Comparison of ENCODE assay signal across 24 cellular contexts in the genomic region with DNA sequence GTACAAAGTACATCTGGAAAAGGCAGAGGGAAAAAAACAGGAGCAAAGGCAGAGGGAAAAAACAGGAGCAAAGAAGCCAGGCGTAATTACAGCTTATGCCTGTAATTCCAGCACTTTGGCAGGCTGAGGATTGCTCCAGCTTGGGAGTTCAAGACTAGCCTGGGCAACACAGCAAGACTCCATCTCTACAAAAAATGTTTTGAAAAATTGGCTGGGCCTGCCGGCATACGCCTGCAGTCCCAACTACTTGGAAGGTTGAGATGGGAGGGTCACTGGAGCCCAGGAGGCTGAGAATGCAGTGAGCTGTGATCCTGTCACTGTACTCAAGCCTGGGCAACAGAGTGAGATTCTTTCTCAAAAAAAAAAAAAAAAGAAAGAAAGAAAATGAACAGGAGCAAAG. TPM values are rescaled to one million over a fixed set of nuclear protein-coding genes. Genes with fewer than 3 reads are reported as not detected.
DNase-seq lines count a peak whose midpoint lies in the region; ATAC-seq, FAIRE-seq and TF ChIP-seq lines count a peak whose summit lies in the region.
"Had no signal": no experiment of that assay in that cellular context is flagged by ENCODE, and none has a peak within 500 bp of the region (broad histone marks: within the 10 kb centered on the region; RNA-seq: fewer than 3 reads in every experiment).

No MANE protein-coding gene starts in this region.

- no peak overlapping the region for H3K4me3 Mint-ChIP-seq in stimulated activated effector memory CD8-positive, alpha-beta T cell treated with anti-CD3 and anti-CD28 coated beads, Interleukin-12 subunit alpha, Interleukin-12 subunit beta, amount 100 ng/mL, for 72 hours
- H3K4me3 Mint-ChIP-seq: CD14-positive monocyte; CD4-positive, alpha-beta memory T cell; CD4-positive, CD25-positive, alpha-beta regulatory T cell; CD8-positive, alpha-beta memory T cell had no signal

- no peak overlapping the region for H3K27ac ChIP-seq in HepG2 (ENCODE audit: extremely low read length, insufficient read depth, low read length)
- no peak overlapping the region for H3K27ac ChIP-seq in right lobe of liver
- H3K27ac ChIP-seq in K562 (ENCODE audit: extremely low read depth, low read depth, low read length): no peak overlapping the region
- H3K27ac ChIP-seq: 22Rv1, A549, BLaER1 had no signal

- no peaks in the 10 kb centered on the region for H3K9me1 ChIP-seq in K562 (ENCODE audit: control insufficient read depth, insufficient read depth, low read length)

- no peaks in the 10 kb centered on the region for H4K20me1 ChIP-seq in HepG2 (ENCODE audit: insufficient read depth, low read length)
- H4K20me1 ChIP-seq in K562 (replicated peaks; ENCODE audit: control insufficient read depth, insufficient read depth, low read length): 0 out of 2 replicates have a peak, but pooled peaks cover 4% of the 10 kb centered on the region
- H4K20me1 ChIP-seq: BLaER1 had no signal

- H3K36me3 ChIP-seq in HepG2 (replicated peaks in 1 of 2; ENCODE audit: control insufficient read depth in 1 of 2, insufficient read depth in 2 of 2, low read length in 2 of 2): no peaks in the 10 kb centered on the region
- H3K36me3 ChIP-seq in right lobe of liver: no peaks in the 10 kb centered on the region
- no peaks in the 10 kb centered on the region for H3K36me3 ChIP-seq in K562 (ENCODE audit: control insufficient read depth, insufficient read depth, low read length)
- H3K36me3 ChIP-seq in MG63: no peaks in the 10 kb centered on the region
- H3K36me3 ChIP-seq: BE2C, BLaER1 had no signal

- H3K36me3 Mint-ChIP-seq in stimulated activated effector memory CD8-positive, alpha-beta T cell treated with anti-CD3 and anti-CD28 coated beads, Interleukin-12 subunit alpha, Interleukin-12 subunit beta, amount 100 ng/mL, for 72 hours: no peaks in the 10 kb centered on the region
- H3K36me3 Mint-ChIP-seq: CD14-positive monocyte; CD4-positive, alpha-beta memory T cell; CD4-positive, CD25-positive, alpha-beta regulatory T cell; CD8-positive, alpha-beta memory T cell had no signal

- in situ Hi-C loops in HepG2 (cut with HindIII; ENCODE audit: extremely low pct_ligation_motif_present, low pct_unique_long_range_greater_than_20kb) (no loop called here), K562 (cut with MboI) (no loop called here)

- 57% methylated on average over 3 of the region's 3 CpGs for WGBS in HepG2 (ENCODE audit: low lambda C conversion rate)
- 85% methylated on average over 3 of the region's 3 CpGs for WGBS in right lobe of liver (ENCODE audit: insufficient coverage, low coverage, low lambda C conversion rate, missing lambda C conversion rate)
- 7% methylated on average over 3 of the region's 3 CpGs for WGBS in K562 (ENCODE audit: insufficient coverage, low coverage, missing lambda C conversion rate)

- DNase-seq in HepG2 (ENCODE audit: low spot score) (no peak), right lobe of liver (no peak), K562 (ENCODE audit: extremely low read depth in 1 of 4, low spot score in 3 of 4) (no peak), NOMO-1 treated with DMSO at 0.1 percent for 48 hours (lab: John Stamatoyannopoulos, UW; ENCODE audit: unreplicated experiment) (no peak), MG63 (no peak)
- DNase-seq in stimulated activated effector memory CD8-positive, alpha-beta T cell treated with anti-CD3 and anti-CD28 coated beads, Interleukin-12 subunit alpha, Interleukin-12 subunit beta, amount 100 ng/mL, for 72 hours (ENCODE audit: low spot score in 2 of 2): no peak
- DNase-seq: AML-193; BE2C; C1 segment of cervical spinal cord; Caco-2; Calu3; CD4-positive, alpha-beta memory T cell; CD4-positive, CD25-positive, alpha-beta regulatory T cell; CD8-positive, alpha-beta memory T cell; DMS79 treated with DMSO at 0.1 percent for 48 hours; GF-D8 had no signal

- peaks cover 52% of the 10 kb centered on the region for H3K4me1 ChIP-seq in HepG2 (ENCODE audit: insufficient read depth, low read length)
- H3K4me1 ChIP-seq in right lobe of liver: peaks cover 0 to 7% (median 0%) of the 10 kb centered on the region in 4 donors
- peaks cover 0 to 9% of the 10 kb centered on the region in 2 experiments for H3K4me1 ChIP-seq in K562 (replicated peaks in 1 of 2; ENCODE audit: control insufficient read depth in 2 of 2, insufficient read depth in 2 of 2, low read length in 2 of 2)
- H3K4me1 ChIP-seq: A549, BE2C, Caco-2 had no signal

- H3K79me2 ChIP-seq in HepG2 (ENCODE audit: insufficient read depth, low read length) (no peaks in the 10 kb centered on the region), K562 (ENCODE audit: control insufficient read depth, insufficient read depth, low read length) (no peaks in the 10 kb centered on the region)

- no peaks in the 10 kb centered on the region for H3K4me1 Mint-ChIP-seq in stimulated activated effector memory CD8-positive, alpha-beta T cell treated with anti-CD3 and anti-CD28 coated beads, Interleukin-12 subunit alpha, Interleukin-12 subunit beta, amount 100 ng/mL, for 72 hours
- H3K4me1 Mint-ChIP-seq: CD4-positive, alpha-beta memory T cell; CD4-positive, CD25-positive, alpha-beta regulatory T cell; CD8-positive, alpha-beta memory T cell had no signal

- H3K4me2 ChIP-seq in HepG2 (ENCODE audit: low read depth, low read length): no peak overlapping the region
- H3K4me2 ChIP-seq in K562 (ENCODE audit: insufficient read depth, low read length): no peak overlapping the region
- H3K4me2 ChIP-seq: A549, BLaER1 had no signal

- H2AFZ ChIP-seq in HepG2 (ENCODE audit: low read length) (no peak overlapping the region), K562 (ENCODE audit: low read depth, low read length) (no peak overlapping the region)

- intact Hi-C loops in HepG2 (cut with micrococcal nuclease; ENCODE audit: unreplicated experiment) (no loop called here), right lobe of liver (cut with DNase I) (no loop called here), K562 (cut with micrococcal nuclease) (no loop called here)

- no peak overlapping the region for H3K9ac ChIP-seq in HepG2 (ENCODE audit: insufficient read depth, low read depth, low read length)
- H3K9ac ChIP-seq in K562 (ENCODE audit: insufficient read depth in 1 of 2, low read depth in 2 of 2, low read length in 2 of 2): no peak overlapping the region
- H3K9ac ChIP-seq: BLaER1 had no signal

- no peaks in the 10 kb centered on the region for H3K9me3 Mint-ChIP-seq in stimulated activated effector memory CD8-positive, alpha-beta T cell treated with anti-CD3 and anti-CD28 coated beads, Interleukin-12 subunit alpha, Interleukin-12 subunit beta, amount 100 ng/mL, for 72 hours
- H3K9me3 Mint-ChIP-seq: CD14-positive monocyte; CD4-positive, alpha-beta memory T cell; CD4-positive, CD25-positive, alpha-beta regulatory T cell; CD8-positive, alpha-beta memory T cell had no signal

- no peak for TF ChIP-seq POLR2A in HepG2 (IDR thresholded peaks at IDR 0.05; ENCODE audit: insufficient read depth in 1 of 2, low read depth in 2 of 2, low read length in 2 of 2)
- TF ChIP-seq POLR2A in right lobe of liver (IDR thresholded peaks at IDR 0.05): no peak
- TF ChIP-seq POLR2A in K562 (conservative IDR thresholded peaks at IDR 0.05): no peak

- H3K27me3 ChIP-seq in HepG2 (ENCODE audit: control insufficient read depth in 1 of 2, insufficient read depth in 2 of 2, low read length in 2 of 2): peaks cover 2 to 14% of the 10 kb centered on the region in 2 experiments; a peak in 4 of 5 replicates
- no peaks in the 10 kb centered on the region for H3K27me3 ChIP-seq in right lobe of liver
- peaks cover 7 to 16% of the 10 kb centered on the region in 2 experiments; a peak in 4 of 5 replicates for H3K27me3 ChIP-seq in K562 (ENCODE audit: control insufficient read depth in 2 of 2, insufficient read depth in 2 of 2, low read length in 2 of 2)
- H3K27me3 ChIP-seq in MG63: no peaks in the 10 kb centered on the region
- H3K27me3 ChIP-seq: BE2C, BLaER1 had no signal

- H3K9me3 ChIP-seq in HepG2 (ENCODE audit: low read length) (no peaks in the 10 kb centered on the region), right lobe of liver (no peaks in the 10 kb centered on the region), K562 (replicated peaks; ENCODE audit: control insufficient read depth, insufficient read depth, low read depth, low read length) (no peaks in the 10 kb centered on the region), MG63 (no peaks in the 10 kb centered on the region)
- H3K9me3 ChIP-seq: A549, BE2C, BLaER1, Caco-2 had no signal

- H3K27ac Mint-ChIP-seq in stimulated activated effector memory CD8-positive, alpha-beta T cell treated with anti-CD3 and anti-CD28 coated beads, Interleukin-12 subunit alpha, Interleukin-12 subunit beta, amount 100 ng/mL, for 72 hours: peak overlapping the region; percentile 60
- H3K27ac Mint-ChIP-seq: CD14-positive monocyte; CD4-positive, alpha-beta memory T cell; CD4-positive, CD25-positive, alpha-beta regulatory T cell; CD8-positive, alpha-beta memory T cell had no signal

- no peak for TF ChIP-seq CTCF in HepG2 (CRISPR knock-in tag; IDR thresholded peaks at IDR 0.05)
- no peak for TF ChIP-seq CTCF in right lobe of liver (IDR thresholded peaks at IDR 0.05)
- TF ChIP-seq CTCF in K562 (IDR thresholded peaks at IDR 0.05 in 2 of 3, conservative IDR thresholded peaks at IDR 0.05 in 1 of 3; ENCODE audit: insufficient read depth in 2 of 3, low read depth in 1 of 3, low read length in 3 of 3): no peak

- FAIRE-seq in HepG2 (lab: Jason Lieb, UNC) (no peak), K562 (lab: Jason Lieb, UNC) (no peak)
- FAIRE-seq: A549, D721Med, G401.6, GM12891, GM19239 had no signal

- BruUV-seq in HepG2 (replicated peaks; lab: Mats Ljungman, UMichigan): no TSS peak
- no TSS peak for BruUV-seq in K562 (replicated peaks; lab: Mats Ljungman, UMichigan)

- CTCF ChIA-PET in HepG2 (lab: Yijun Ruan, JAX; ENCODE audit: low intra/inter-chr PET ratio, low total read pairs): no interaction called here
- CTCF ChIA-PET in K562 (lab: Yijun Ruan, JAX; ENCODE audit: low intra/inter-chr PET ratio): no interaction called here

- TF ChIP-seq RAD21 in HepG2 (CRISPR knock-in tag; IDR thresholded peaks at IDR 0.05): no peak
- TF ChIP-seq RAD21 in K562 (CRISPR knock-in tag; conservative IDR thresholded peaks at IDR 0.05 in 1 of 2, IDR thresholded peaks at IDR 0.05 in 1 of 2): no peak

- no peak for ATAC-seq in HepG2
- ATAC-seq in right lobe of liver: no peak
- no peak for ATAC-seq in K562
- ATAC-seq in stimulated activated effector memory CD8-positive, alpha-beta T cell treated with anti-CD3 and anti-CD28 coated beads, Interleukin-12 subunit alpha, Interleukin-12 subunit beta, amount 100 ng/mL, for 72 hours: no peak
- ATAC-seq: A549 had no signal

- no peak for TF ChIP-seq EP300 in HepG2 (IDR thresholded peaks at IDR 0.05; ENCODE audit: low read depth in 2 of 2, low read length in 2 of 2)
- no peak for TF ChIP-seq EP300 in HepG2 (CRISPR knock-in tag; IDR thresholded peaks at IDR 0.05; ENCODE audit: borderline replicate concordance)
- no peak for TF ChIP-seq EP300 in K562 (IDR thresholded peaks at IDR 0.05; ENCODE audit: low read length)

- POLR2A ChIA-PET in HepG2 (lab: Yijun Ruan, JAX): interaction anchor here (1.0 to 1.3 kb wide), 2 partner anchors 19 to 27 kb away, joined by 3 to 4 read pairs; a partner anchor contains a TSS
- POLR2A ChIA-PET in K562 (lab: Yijun Ruan, JAX): interaction anchor here (0.6 kb wide), 1 partner anchor 365 kb away, joined by 3 read pairs; no protein-coding TSS in a partner anchor

- H3K4me3 ChIP-seq in HepG2 (replicated peaks in 1 of 3; ENCODE audit: insufficient read depth in 1 of 3, low read depth in 2 of 3, low read length in 3 of 3): no peak overlapping the region
- no peak overlapping the region for H3K4me3 ChIP-seq in right lobe of liver
- H3K4me3 ChIP-seq in K562: no peak overlapping the region
- H3K4me3 ChIP-seq in MG63: no peak overlapping the region
- H3K4me3 ChIP-seq: A549, BLaER1 had no signal

RNA-seq across cellular contexts. Expression of a gene that starts 19.0 kb away (rescaled TPM):
- total RNA-seq in HepG2 (2016; rRNA removed; fragmentation: Illumina TruSeq; extraction: Trizol) (6.3 and 7.3 TPM in 2 replicates), right lobe of liver (1 to 10 TPM; 4.5 to 7.3 (median 5.6) TPM), K562 (2014; rRNA removed) (2.9 and 4.4 TPM in 2 replicates), K562 (2014; rRNA removed; fragmentation: Illumina TruSeq; extraction: Trizol) (3.2 and 5.2 TPM in 2 replicates), K562 (2015; rRNA removed; fragmentation: Illumina TruSeq; extraction: Trizol) (5.8 and 6.8 TPM in 2 replicates), K562 (2021) (8.6 and 9.7 TPM in 2 replicates)
- 25.1 and 25.7 TPM in 2 replicates for total RNA-seq in HepG2 (2016; cell fraction: cytosol; rRNA removed; fragmentation: Illumina TruSeq; extraction: Trizol; ENCODE audit: low read depth)
- total RNA-seq in HepG2 (2016; cell fraction: insoluble cytoplasmic fraction; rRNA removed; fragmentation: Illumina TruSeq; extraction: Trizol): 6.0 and 6.8 TPM in 2 replicates
- 9.8 and 12.2 TPM in 2 replicates for total RNA-seq in HepG2 (2016; cell fraction: membrane; rRNA removed; fragmentation: Illumina TruSeq; extraction: Trizol)
- 7.8 and 8.4 TPM in 2 replicates for total RNA-seq in HepG2 (2016; cell fraction: nucleus; rRNA removed; fragmentation: Illumina TruSeq; extraction: Trizol)
- polyA plus RNA-seq in HepG2 (2011; rRNA removed) (20.8 and 21.2 TPM in 2 replicates), K562 (2011; rRNA removed) (9.6 and 15.6 TPM in 2 replicates), K562 (2014; fragmentation: Illumina TruSeq; extraction: Trizol) (7.3 and 8.2 TPM in 2 replicates), K562 (2014; fragmentation: Nextera tagmentation; extraction: Ambion mirVana) (under 1 TPM; 0.27 to 0.41 TPM), K562 (2014; rRNA removed) (7.8 and 8.8 TPM in 2 replicates)
- polyA plus RNA-seq in HepG2 (2011; cell fraction: cytosol; rRNA removed): 13.2 and 14.1 TPM in 2 replicates
- 31.7 and 33.2 TPM in 2 replicates for polyA plus RNA-seq in HepG2 (2011; cell fraction: nucleus; rRNA removed)
- polyA plus RNA-seq in HepG2 (2012): 10.5 and 11.1 TPM in 2 replicates
- 1.3 and 2.1 TPM in 2 replicates for polyA plus RNA-seq in HepG2 (2016; cell fraction: cytosol; fragmentation: Illumina TruSeq; extraction: Trizol; ENCODE audit: low read depth)
- 8.7 and 11.6 TPM in 2 replicates for polyA plus RNA-seq in HepG2 (2016; cell fraction: insoluble cytoplasmic fraction; fragmentation: Illumina TruSeq; extraction: Trizol; ENCODE audit: low read depth)
- 4.1 and 4.7 TPM in 2 replicates for polyA plus RNA-seq in HepG2 (2016; cell fraction: membrane; fragmentation: Illumina TruSeq; extraction: Trizol; ENCODE audit: low read depth)
- 20.8 and 24.2 TPM in 2 replicates for polyA plus RNA-seq in HepG2 (2016; cell fraction: nucleus; fragmentation: Illumina TruSeq; extraction: Trizol; ENCODE audit: insufficient read depth, low read depth)
- polyA minus RNA-seq in HepG2 (2011; rRNA and poly(A)+ RNA removed; ENCODE audit: low replicate concordance): 20.8 and 48.6 TPM in 2 replicates
- 24.4 TPM in 2 replicates for polyA minus RNA-seq in HepG2 (2011; cell fraction: cytosol; rRNA and poly(A)+ RNA removed)
- 17.0 and 21.1 TPM in 2 replicates for polyA minus RNA-seq in HepG2 (2011; cell fraction: nucleus; rRNA and poly(A)+ RNA removed)
- total RNA-seq in K562 (2011; cell fraction: chromatin; rRNA removed; ENCODE audit: low replicate concordance): 24.3 and 29.1 TPM in 2 replicates
- total RNA-seq in K562 (2011; cell fraction: nucleolus; rRNA removed): 10.5 and 11.7 TPM in 2 replicates
- 19.6 and 24.3 TPM in 2 replicates for total RNA-seq in K562 (2011; cell fraction: nucleoplasm; rRNA removed)
- 10.8 and 12.4 TPM in 2 replicates for polyA plus RNA-seq in K562 (2011; cell fraction: cytosol; rRNA removed)
- 29.5 and 31.2 TPM in 2 replicates for polyA plus RNA-seq in K562 (2011; cell fraction: nucleus; rRNA removed)
- polyA plus RNA-seq in K562 (2012): 7.4 and 9.3 TPM in 2 replicates
- polyA minus RNA-seq in K562 (2011; rRNA and poly(A)+ RNA removed): 10.6 and 12.2 TPM in 2 replicates
- polyA minus RNA-seq in K562 (2011; cell fraction: cytosol; rRNA and poly(A)+ RNA removed): 7.3 and 11.4 TPM in 2 replicates
- polyA minus RNA-seq in K562 (2011; cell fraction: nucleus; rRNA and poly(A)+ RNA removed): 3.8 and 7.2 TPM in 2 replicates
- total RNA-seq in MG63 (2014; rRNA removed; shearing (Covaris generic); ENCODE audit: low replicate concordance): 7.2 and 7.5 TPM in 2 replicates

RNA-seq across cellular contexts. Expression of a gene that starts 27.3 kb away (rescaled TPM):
- 14.8 and 16.4 TPM in 2 replicates for total RNA-seq in HepG2 (2016; rRNA removed; fragmentation: Illumina TruSeq; extraction: Trizol)
- total RNA-seq in HepG2 (2016; cell fraction: cytosol; rRNA removed; fragmentation: Illumina TruSeq; extraction: Trizol; ENCODE audit: low read depth): 21.1 and 21.6 TPM in 2 replicates
- 13.2 and 16.1 TPM in 2 replicates for total RNA-seq in HepG2 (2016; cell fraction: insoluble cytoplasmic fraction; rRNA removed; fragmentation: Illumina TruSeq; extraction: Trizol)
- total RNA-seq in HepG2 (2016; cell fraction: membrane; rRNA removed; fragmentation: Illumina TruSeq; extraction: Trizol): 33.7 and 34.5 TPM in 2 replicates
- 7.4 and 8.0 TPM in 2 replicates for total RNA-seq in HepG2 (2016; cell fraction: nucleus; rRNA removed; fragmentation: Illumina TruSeq; extraction: Trizol)
- polyA plus RNA-seq in HepG2 (2011; rRNA removed): 18.3 and 21.2 TPM in 2 replicates
- polyA plus RNA-seq in HepG2 (2011; cell fraction: cytosol; rRNA removed): 18.9 and 24.9 TPM in 2 replicates
- polyA plus RNA-seq in HepG2 (2011; cell fraction: nucleus; rRNA removed): 15.4 and 17.2 TPM in 2 replicates
- 9.0 and 11.0 TPM in 2 replicates for polyA plus RNA-seq in HepG2 (2012)
- 26.2 and 27.1 TPM in 2 replicates for polyA plus RNA-seq in HepG2 (2016; cell fraction: cytosol; fragmentation: Illumina TruSeq; extraction: Trizol; ENCODE audit: low read depth)
- 14.6 and 16.1 TPM in 2 replicates for polyA plus RNA-seq in HepG2 (2016; cell fraction: insoluble cytoplasmic fraction; fragmentation: Illumina TruSeq; extraction: Trizol; ENCODE audit: low read depth)
- 32.9 and 35.0 TPM in 2 replicates for polyA plus RNA-seq in HepG2 (2016; cell fraction: membrane; fragmentation: Illumina TruSeq; extraction: Trizol; ENCODE audit: low read depth)
- polyA plus RNA-seq in HepG2 (2016; cell fraction: nucleus; fragmentation: Illumina TruSeq; extraction: Trizol; ENCODE audit: insufficient read depth, low read depth): 13.5 and 15.1 TPM in 2 replicates
- 11.3 and 23.6 TPM in 2 replicates for polyA minus RNA-seq in HepG2 (2011; rRNA and poly(A)+ RNA removed; ENCODE audit: low replicate concordance)
- polyA minus RNA-seq in HepG2 (2011; cell fraction: cytosol; rRNA and poly(A)+ RNA removed): 10.6 and 10.7 TPM in 2 replicates
- 3.6 and 4.5 TPM in 2 replicates for polyA minus RNA-seq in HepG2 (2011; cell fraction: nucleus; rRNA and poly(A)+ RNA removed)
- 10 to 100 TPM in 2 of 6 experiments, 1 to 10 TPM in 4; 6.5 to 13.3 (median 8.1) TPM for total RNA-seq in right lobe of liver
- 5.9 and 12.0 TPM in 2 replicates for total RNA-seq in K562 (2011; cell fraction: chromatin; rRNA removed; ENCODE audit: low replicate concordance)
- total RNA-seq in K562 (2011; cell fraction: nucleolus; rRNA removed): 13.7 and 14.1 TPM in 2 replicates
- 10.3 and 11.0 TPM in 2 replicates for total RNA-seq in K562 (2011; cell fraction: nucleoplasm; rRNA removed)
- 40.8 and 50.9 TPM in 2 replicates for total RNA-seq in K562 (2014; rRNA removed)
- total RNA-seq in K562 (2014; rRNA removed; fragmentation: Illumina TruSeq; extraction: Trizol): 9.1 and 9.8 TPM in 2 replicates
- total RNA-seq in K562 (2015; rRNA removed; fragmentation: Illumina TruSeq; extraction: Trizol): 19.6 and 20.3 TPM in 2 replicates
- 35.3 and 35.4 TPM in 2 replicates for total RNA-seq in K562 (2021)
- 20.2 and 22.1 TPM in 2 replicates for polyA plus RNA-seq in K562 (2011; rRNA removed)
- 28.9 and 54.5 TPM in 2 replicates for polyA plus RNA-seq in K562 (2011; cell fraction: cytosol; rRNA removed)
- 13.7 and 18.7 TPM in 2 replicates for polyA plus RNA-seq in K562 (2011; cell fraction: nucleus; rRNA removed)
- 22.4 and 26.1 TPM in 2 replicates for polyA plus RNA-seq in K562 (2012)
- polyA plus RNA-seq in K562 (2014; fragmentation: Illumina TruSeq; extraction: Trizol): 21.2 and 23.5 TPM in 2 replicates
- 1 to 10 TPM; 1.2 to 2.0 TPM for polyA plus RNA-seq in K562 (2014; fragmentation: Nextera tagmentation; extraction: Ambion mirVana)
- 30.7 and 32.9 TPM in 2 replicates for polyA plus RNA-seq in K562 (2014; rRNA removed)
- polyA minus RNA-seq in K562 (2011; rRNA and poly(A)+ RNA removed): 8.0 and 13.9 TPM in 2 replicates
- 15.7 and 15.9 TPM in 2 replicates for polyA minus RNA-seq in K562 (2011; cell fraction: cytosol; rRNA and poly(A)+ RNA removed)
- polyA minus RNA-seq in K562 (2011; cell fraction: nucleus; rRNA and poly(A)+ RNA removed): 3.5 and 4.8 TPM in 2 replicates
- 14.0 and 15.7 TPM in 2 replicates for total RNA-seq in MG63 (2014; rRNA removed; shearing (Covaris generic); ENCODE audit: low replicate concordance)
